28 cellular contexts compared by ENCODE assay signal in genomic region chr10:59057350-59057749, GRCh38.
DNase-seq lines count a peak whose midpoint lies in the region; ATAC-seq and TF ChIP-seq lines count a peak whose summit lies in the region.
"Had no signal": no experiment of that assay in that cellular context is flagged by ENCODE, and none has a peak within 500 bp of the region (broad histone marks: within the 10 kb centered on the region; RNA-seq: fewer than 3 reads in every experiment).

No MANE protein-coding gene starts in this region.

- DNase-seq in BE2C (peak; percentile 8), G401 (ENCODE audit: low spot score) (peak; percentile 67), fibroblast of gingiva (ENCODE audit: low read depth) (peak; percentile 67), myocyte (ENCODE audit: low read depth) (peak; percentile 15)
- DNase-seq in activated T-helper 2 cell treated with anti-CD3 and anti-CD28 coated beads, Interferon-gamma antibody, Interleukin-2, Interleukin-4, amounts not matched to agents 10 μg/mL and 5 μg/mL and 100 μg/mL, durations not matched to agents 14 hours and 24 hours and 36 hours (ENCODE audit: low spot score): no peak
- DNase-seq: activated CD4-positive, alpha-beta T cell treated with anti-CD3 and anti-CD28 coated beads, Interleukin-2, amount 50 U/mL, for 4 hours; activated naive CD4-positive, alpha-beta T cell treated with anti-CD3 and anti-CD28 coated beads for 36 hours; activated T-cell treated with anti-CD3 and anti-CD28 coated beads, Interleukin-2, amount 50 U/mL, for 48 hours; adrenal gland; brain microvascular endothelial cell; DND-41; effector CD8-positive, alpha-beta T cell; Kasumi-1; kidney; lower lobe of right lung; MV-4-11; natural killer cell; NCI-H1436; NCI-H2107; NCI-H510A; NK-92 treated with Interleukin-12 subunit alpha and Interleukin-12 subunit beta, amount 100 ng/mL, for 24 hours; stimulated activated naive B cell treated with anti-CD40 and anti-IgM and Interleukin-4, amounts not matched to agents 10 μg/mL and 1 μg/mL and 100 μg/mL, for 72 hours; upper lobe of right lung had no signal

- H3K4me3 Mint-ChIP-seq in activated T-helper 2 cell treated with anti-CD3 and anti-CD28 coated beads, Interferon-gamma antibody, Interleukin-2, Interleukin-4, amounts not matched to agents 10 μg/mL and 5 μg/mL and 100 μg/mL, durations not matched to agents 14 hours and 24 hours and 36 hours (ENCODE audit: low read depth): no peak overlapping the region
- H3K4me3 Mint-ChIP-seq: activated naive CD4-positive, alpha-beta T cell treated with anti-CD3 and anti-CD28 coated beads for 36 hours; GM23338; natural killer cell; stimulated activated naive B cell treated with anti-CD40 and anti-IgM and Interleukin-4, amounts not matched to agents 10 μg/mL and 1 μg/mL and 100 μg/mL, for 72 hours had no signal

- H3K4me1 Mint-ChIP-seq in activated T-helper 2 cell treated with anti-CD3 and anti-CD28 coated beads, Interferon-gamma antibody, Interleukin-2, Interleukin-4, amounts not matched to agents 10 μg/mL and 5 μg/mL and 100 μg/mL, durations not matched to agents 14 hours and 24 hours and 36 hours (ENCODE audit: low read depth): no peaks in the 10 kb centered on the region
- H3K4me1 Mint-ChIP-seq: natural killer cell; stimulated activated naive B cell treated with anti-CD40 and anti-IgM and Interleukin-4, amounts not matched to agents 10 μg/mL and 1 μg/mL and 100 μg/mL, for 72 hours had no signal

- no peaks in the 10 kb centered on the region for H3K9me3 ChIP-seq in BE2C
- H3K9me3 ChIP-seq: adrenal gland, lower lobe of right lung, suprapubic skin, upper lobe of right lung had no signal

- no peaks in the 10 kb centered on the region for H3K36me3 Mint-ChIP-seq in activated T-helper 2 cell treated with anti-CD3 and anti-CD28 coated beads, Interferon-gamma antibody, Interleukin-2, Interleukin-4, amounts not matched to agents 10 μg/mL and 5 μg/mL and 100 μg/mL, durations not matched to agents 14 hours and 24 hours and 36 hours (ENCODE audit: low read depth)
- H3K36me3 Mint-ChIP-seq: natural killer cell; stimulated activated naive B cell treated with anti-CD40 and anti-IgM and Interleukin-4, amounts not matched to agents 10 μg/mL and 1 μg/mL and 100 μg/mL, for 72 hours had no signal

- peaks cover 31% of the 10 kb centered on the region for H3K4me1 ChIP-seq in BE2C
- H3K4me1 ChIP-seq: adrenal gland, lower lobe of right lung, suprapubic skin, upper lobe of right lung had no signal

- H3K27me3 ChIP-seq in BE2C: no peaks in the 10 kb centered on the region
- H3K27me3 ChIP-seq: adrenal gland, brain microvascular endothelial cell, suprapubic skin, upper lobe of right lung had no signal

- H3K27ac Mint-ChIP-seq in activated T-helper 2 cell treated with anti-CD3 and anti-CD28 coated beads, Interferon-gamma antibody, Interleukin-2, Interleukin-4, amounts not matched to agents 10 μg/mL and 5 μg/mL and 100 μg/mL, durations not matched to agents 14 hours and 24 hours and 36 hours: no peak overlapping the region
- H3K27ac Mint-ChIP-seq: activated naive CD4-positive, alpha-beta T cell treated with anti-CD3 and anti-CD28 coated beads for 36 hours; GM23338; natural killer cell; stimulated activated naive B cell treated with anti-CD40 and anti-IgM and Interleukin-4, amounts not matched to agents 10 μg/mL and 1 μg/mL and 100 μg/mL, for 72 hours had no signal

- no peaks in the 10 kb centered on the region for H3K36me3 ChIP-seq in BE2C
- H3K36me3 ChIP-seq: adrenal gland, brain microvascular endothelial cell, lower lobe of right lung, suprapubic skin, upper lobe of right lung had no signal

- in situ Hi-C loops in G401 (cut with HindIII; ENCODE audit: low sequenced_read_pairs): no loop called here

- H3K9me3 Mint-ChIP-seq in activated T-helper 2 cell treated with anti-CD3 and anti-CD28 coated beads, Interferon-gamma antibody, Interleukin-2, Interleukin-4, amounts not matched to agents 10 μg/mL and 5 μg/mL and 100 μg/mL, durations not matched to agents 14 hours and 24 hours and 36 hours: peaks cover 15% of the 10 kb centered on the region

- no peaks in the 10 kb centered on the region for H3K27me3 Mint-ChIP-seq in activated T-helper 2 cell treated with anti-CD3 and anti-CD28 coated beads, Interferon-gamma antibody, Interleukin-2, Interleukin-4, amounts not matched to agents 10 μg/mL and 5 μg/mL and 100 μg/mL, durations not matched to agents 14 hours and 24 hours and 36 hours (ENCODE audit: low read depth)
- H3K27me3 Mint-ChIP-seq: stimulated activated naive B cell treated with anti-CD40 and anti-IgM and Interleukin-4, amounts not matched to agents 10 μg/mL and 1 μg/mL and 100 μg/mL, for 72 hours had no signal

- TF ChIP-seq CTCF in BE2C (IDR thresholded peaks at IDR 0.05; ENCODE audit: low read depth, low read length): no peak

- no peak overlapping the region for H3K4me3 ChIP-seq in BE2C (ENCODE audit: low read depth, low read length)
- H3K4me3 ChIP-seq: adrenal gland, GM23338, lower lobe of right lung, suprapubic skin, upper lobe of right lung had no signal

- no peak for ATAC-seq in GM21529 (IDR thresholded peaks at IDR 0.05; ENCODE audit: unreplicated experiment)
- no peak for ATAC-seq in HG03095 (IDR thresholded peaks at IDR 0.05; ENCODE audit: unreplicated experiment)
- ATAC-seq: activated CD4-positive, CD25-positive, alpha-beta regulatory T cell treated with anti-CD3 and anti-CD28 coated beads, Interleukin-2, amount 50 U/mL, for 24 hours; GM23338; lower lobe of right lung; natural killer cell; stimulated activated naive B cell treated with anti-CD40 and anti-IgM and Interleukin-4, amounts not matched to agents 10 μg/mL and 1 μg/mL and 100 μg/mL, for 72 hours; upper lobe of right lung had no signal

- intact Hi-C loops in activated T-helper 2 cell treated with anti-CD3 and anti-CD28 coated beads, Interferon-gamma antibody, Interleukin-2, Interleukin-4, amounts not matched to agents 10 μg/mL and 5 μg/mL and 100 μg/mL, durations not matched to agents 14 hours and 24 hours and 36 hours (cut with micrococcal nuclease): no loop called here
